25 cellular contexts compared by ENCODE assay signal in genomic region chrX:37667141-37667540, GRCh38. TPM values are rescaled to one million over a fixed set of nuclear protein-coding genes. Genes with fewer than 3 reads are reported as not detected.
DNase-seq lines count a peak whose midpoint lies in the region; ATAC-seq and TF ChIP-seq lines count a peak whose summit lies in the region.
"Had no signal": no experiment of that assay in that cellular context is flagged by ENCODE, and none has a peak within 500 bp of the region (broad histone marks: within the 10 kb centered on the region; RNA-seq: fewer than 3 reads in every experiment).

No MANE protein-coding gene starts in this region.

- peak overlapping the region in 2 of 3 experiments; percentile 7 to 66 for H3K27ac Mint-ChIP-seq in nephron
- H3K27ac Mint-ChIP-seq in stimulated activated memory B cell treated with anti-CD40 and anti-IgM and Interleukin-4, amounts not matched to agents 10 μg/mL and 1 μg/mL and 100 μg/mL, for 72 hours = no peak overlapping the region
- H3K27ac Mint-ChIP-seq in activated naive CD8-positive, alpha-beta T cell treated with anti-CD3 and anti-CD28 coated beads for 36 hours = no peak overlapping the region
- H3K27ac Mint-ChIP-seq: CD14-positive monocyte; CD4-positive, alpha-beta memory T cell; CD4-positive, CD25-positive, alpha-beta regulatory T cell; CD8-positive, alpha-beta memory T cell had no signal

- H3K4me1 Mint-ChIP-seq in nephron = peaks cover 13% of the 10 kb centered on the region
- no peaks in the 10 kb centered on the region for H3K4me1 Mint-ChIP-seq in stimulated activated memory B cell treated with anti-CD40 and anti-IgM and Interleukin-4, amounts not matched to agents 10 μg/mL and 1 μg/mL and 100 μg/mL, for 72 hours
- H3K4me1 Mint-ChIP-seq in activated naive CD8-positive, alpha-beta T cell treated with anti-CD3 and anti-CD28 coated beads for 36 hours = no peaks in the 10 kb centered on the region
- H3K4me1 Mint-ChIP-seq: CD4-positive, alpha-beta memory T cell; CD4-positive, CD25-positive, alpha-beta regulatory T cell; CD8-positive, alpha-beta memory T cell had no signal

- H3K27ac ChIP-seq in 22Rv1 = peak overlapping the region; percentile 63
- H3K27ac ChIP-seq in VCaP = peak overlapping the region; percentile 74
- peak overlapping the region in 2 of 5 donors; percentile 12 to 18 for H3K27ac ChIP-seq in stomach
- H3K27ac ChIP-seq: BLaER1 had no signal

- no peak overlapping the region for H3K4me3 ChIP-seq in stomach
- H3K4me3 ChIP-seq: BLaER1, GM12878 had no signal

- no peaks in the 10 kb centered on the region for H3K27me3 ChIP-seq in stomach
- H3K27me3 ChIP-seq: BE2C, BLaER1 had no signal

- DNase-seq in stomach = peak; percentile 29
- no peak for DNase-seq in activated naive CD8-positive, alpha-beta T cell treated with anti-CD3 and anti-CD28 coated beads for 36 hours
- DNase-seq: 8988T; ACHN; BE2C; C1 segment of cervical spinal cord; CD4-positive, alpha-beta memory T cell; CD4-positive, CD25-positive, alpha-beta regulatory T cell; CD8-positive, alpha-beta memory T cell; COR-L47; DMS153; DMS53; DMS79; DND-41; EL; GDM1 had no signal

- no peak for TF ChIP-seq EP300 in stomach (IDR thresholded peaks at IDR 0.05)

- peaks cover 0 to 4% (median 0%) of the 10 kb centered on the region in 4 donors for H3K9me3 ChIP-seq in stomach
- H3K9me3 ChIP-seq: BE2C, BLaER1 had no signal

- no peaks in the 10 kb centered on the region for H3K27me3 Mint-ChIP-seq in nephron (ENCODE audit: low read depth)
- H3K27me3 Mint-ChIP-seq in stimulated activated memory B cell treated with anti-CD40 and anti-IgM and Interleukin-4, amounts not matched to agents 10 μg/mL and 1 μg/mL and 100 μg/mL, for 72 hours = no peaks in the 10 kb centered on the region
- H3K27me3 Mint-ChIP-seq in activated naive CD8-positive, alpha-beta T cell treated with anti-CD3 and anti-CD28 coated beads for 36 hours = no peaks in the 10 kb centered on the region
- H3K27me3 Mint-ChIP-seq: CD4-positive, alpha-beta memory T cell; CD4-positive, CD25-positive, alpha-beta regulatory T cell had no signal

- TF ChIP-seq POLR2A in stomach (IDR thresholded peaks at IDR 0.05) = no peak

- no peaks in the 10 kb centered on the region for H3K36me3 Mint-ChIP-seq in nephron (ENCODE audit: low read depth)
- H3K36me3 Mint-ChIP-seq in stimulated activated memory B cell treated with anti-CD40 and anti-IgM and Interleukin-4, amounts not matched to agents 10 μg/mL and 1 μg/mL and 100 μg/mL, for 72 hours = no peaks in the 10 kb centered on the region
- H3K36me3 Mint-ChIP-seq in activated naive CD8-positive, alpha-beta T cell treated with anti-CD3 and anti-CD28 coated beads for 36 hours = no peaks in the 10 kb centered on the region
- H3K36me3 Mint-ChIP-seq: CD14-positive monocyte; CD4-positive, alpha-beta memory T cell; CD4-positive, CD25-positive, alpha-beta regulatory T cell had no signal

- no peak overlapping the region for H3K4me3 Mint-ChIP-seq in nephron
- H3K4me3 Mint-ChIP-seq in stimulated activated memory B cell treated with anti-CD40 and anti-IgM and Interleukin-4, amounts not matched to agents 10 μg/mL and 1 μg/mL and 100 μg/mL, for 72 hours = no peak overlapping the region
- H3K4me3 Mint-ChIP-seq in activated naive CD8-positive, alpha-beta T cell treated with anti-CD3 and anti-CD28 coated beads for 36 hours = no peak overlapping the region
- H3K4me3 Mint-ChIP-seq: CD14-positive monocyte; CD4-positive, alpha-beta memory T cell; CD4-positive, CD25-positive, alpha-beta regulatory T cell; CD8-positive, alpha-beta memory T cell had no signal

- TF ChIP-seq CTCF in 22Rv1 (IDR thresholded peaks at IDR 0.05) = no peak
- no peak for TF ChIP-seq CTCF in VCaP (conservative IDR thresholded peaks at IDR 0.05)
- no peak for TF ChIP-seq CTCF in nephron (IDR thresholded peaks at IDR 0.05; ENCODE audit: unreplicated experiment in 3 of 3)
- TF ChIP-seq CTCF in stomach (IDR thresholded peaks at IDR 0.05) = no peak

- H3K36me3 ChIP-seq in stomach = no peaks in the 10 kb centered on the region
- H3K36me3 ChIP-seq: BE2C, BLaER1 had no signal

- peaks cover 0 to 8% (median 0%) of the 10 kb centered on the region in 4 donors for H3K4me1 ChIP-seq in stomach
- H3K4me1 ChIP-seq: BE2C, BLaER1 had no signal

- no peaks in the 10 kb centered on the region for H3K9me3 Mint-ChIP-seq in nephron
- peaks cover 3% of the 10 kb centered on the region for H3K9me3 Mint-ChIP-seq in stimulated activated memory B cell treated with anti-CD40 and anti-IgM and Interleukin-4, amounts not matched to agents 10 μg/mL and 1 μg/mL and 100 μg/mL, for 72 hours
- no peaks in the 10 kb centered on the region for H3K9me3 Mint-ChIP-seq in activated naive CD8-positive, alpha-beta T cell treated with anti-CD3 and anti-CD28 coated beads for 36 hours
- H3K9me3 Mint-ChIP-seq: CD4-positive, CD25-positive, alpha-beta regulatory T cell; CD8-positive, alpha-beta memory T cell had no signal

- ATAC-seq in GM18519 (IDR thresholded peaks at IDR 0.05; ENCODE audit: low FRiP score, unreplicated experiment) = no peak
- ATAC-seq in stimulated activated memory B cell treated with anti-CD40 and anti-IgM and Interleukin-4, amounts not matched to agents 10 μg/mL and 1 μg/mL and 100 μg/mL, for 72 hours = no peak
- ATAC-seq: GM12878 had no signal

- intact Hi-C loops in stomach (cut with DNase I; ENCODE audit: low total_unique reads) = no loop called here

- WGBS in stomach, 5 donors = 35 to 68% (median 52%) methylated on average over 6 of the region's 6 CpGs

RNA-seq across cellular contexts. Expression of gene XK, which starts 18.4 kb away (rescaled TPM):
- 10 to 100 TPM; 10.5 to 47.7 (median 17.0) TPM for total RNA-seq in stomach
- 10 to 100 TPM in 1 of 3 donors, 1 to 10 TPM in 2; 1.1 to 11.9 (median 2.2) TPM for polyA plus RNA-seq in stomach
- under 1 TPM; 0.06 to 0.12 TPM for total RNA-seq in activated naive CD8-positive, alpha-beta T cell treated with anti-CD3 and anti-CD28 coated beads for 36 hours
- total RNA-seq: CD4-positive, alpha-beta memory T cell; G401; GM12878 had no signal
- polyA plus RNA-seq: CD4-positive, alpha-beta memory T cell; CD4-positive, CD25-positive, alpha-beta regulatory T cell; CD8-positive, alpha-beta memory T cell; GM12878 had no signal

Comparison
In these comparisons a context has a peak if more than half of its experiments do, and no peak if none do; other contexts are left out.
1. H3K27ac Mint-ChIP-seq: peak in nephron (2 of 3); none in stimulated activated memory B cell treated with anti-CD40 and anti-IgM and Interleukin-4, amounts not matched to agents 10 μg/mL and 1 μg/mL and 100 μg/mL, for 72 hours (single experiment) and activated naive CD8-positive, alpha-beta T cell treated with anti-CD3 and anti-CD28 coated beads for 36 hours (single experiment).
2. RNA of gene XK, which starts 18.4 kb away (total RNA-seq): 10.5 to 47.7 TPM in stomach; 0.06 to 0.12 TPM in activated naive CD8-positive, alpha-beta T cell treated with anti-CD3 and anti-CD28 coated beads for 36 hours; every median in the first group is over 10 times any median in the second.